ENCODE assay signal across 17 cellular contexts in genomic region chr12:126337556-126337955, GRCh38.
DNase-seq lines count a peak whose midpoint lies in the region; ATAC-seq and TF ChIP-seq lines count a peak whose summit lies in the region.
"Had no signal": no experiment of that assay in that cellular context is flagged by ENCODE, and none has a peak within 500 bp of the region (broad histone marks: within the 10 kb centered on the region; RNA-seq: fewer than 3 reads in every experiment).

No MANE protein-coding gene starts in this region.

- H3K27me3 ChIP-seq in kidney epithelial cell (ENCODE audit: control insufficient read depth, insufficient read depth, low read length): no peaks in the 10 kb centered on the region
- H3K27me3 ChIP-seq: ascending aorta, BE2C, foreskin keratinocyte had no signal

- H3K36me3 ChIP-seq in kidney epithelial cell (ENCODE audit: control insufficient read depth, insufficient read depth, low read length): no peaks in the 10 kb centered on the region
- H3K36me3 ChIP-seq: ascending aorta, BE2C had no signal

- H3K4me3 Mint-ChIP-seq in HFFc6: no peak overlapping the region
- H3K4me3 Mint-ChIP-seq in activated CD4-positive, alpha-beta memory T cell treated with anti-CD3 and anti-CD28 coated beads, Interleukin-2, amount 10 ng/mL, durations not matched to agents 7 days and 5 days: no peak overlapping the region
- no peak overlapping the region for H3K4me3 Mint-ChIP-seq in natural killer cell treated with Interleukin-12 subunit alpha and Interleukin-12 subunit beta and Interleukin-15 and Interleukin-18, amount 100 ng/mL, for 72 hours

- peak; percentile 50 for DNase-seq in AG08395 (ENCODE audit: low spot score)
- DNase-seq in HFFc6: peak; percentile 44
- DNase-seq in kidney epithelial cell (ENCODE audit: low read depth): peak; percentile 23
- DNase-seq in activated CD4-positive, alpha-beta memory T cell treated with anti-CD3 and anti-CD28 coated beads, Interleukin-2, amount 10 ng/mL, durations not matched to agents 7 days and 5 days: no peak
- DNase-seq in natural killer cell treated with Interleukin-12 subunit alpha and Interleukin-12 subunit beta and Interleukin-15 and Interleukin-18, amount 100 ng/mL, for 72 hours (ENCODE audit: low spot score): no peak
- DNase-seq: BE2C, DND-41, foreskin keratinocyte, mucosa of descending colon, NCI-H1092 treated with DMSO at 0.1 percent for 48 hours, NCI-H510A, SHP77 treated with DMSO at 0.1 percent for 48 hours had no signal

- ATAC-seq in SK-N-SH treated with all-trans-retinoic acid at 6 μM for 48 hours (peak; percentile 89), GM19455 (IDR thresholded peaks at IDR 0.05; ENCODE audit: unreplicated experiment) (no peak), HG03039 (IDR thresholded peaks at IDR 0.05; ENCODE audit: unreplicated experiment) (no peak)
- no peak for ATAC-seq in natural killer cell treated with Interleukin-12 subunit alpha and Interleukin-12 subunit beta and Interleukin-15 and Interleukin-18, amount 100 ng/mL, for 72 hours
- ATAC-seq: foreskin keratinocyte, mucosa of descending colon had no signal

- POLR2A ChIA-PET in activated CD4-positive, alpha-beta memory T cell treated with anti-CD3 and anti-CD28 coated beads, Interleukin-2, amount 10 ng/mL, durations not matched to agents 7 days and 5 days (lab: Charles Lee): no interaction called here

- H3K27ac Mint-ChIP-seq in HFFc6: peak overlapping the region; percentile 51; the same call in 1 of the 2 replicates
- no peak overlapping the region for H3K27ac Mint-ChIP-seq in activated CD4-positive, alpha-beta memory T cell treated with anti-CD3 and anti-CD28 coated beads, Interleukin-2, amount 10 ng/mL, durations not matched to agents 7 days and 5 days
- H3K27ac Mint-ChIP-seq in natural killer cell treated with Interleukin-12 subunit alpha and Interleukin-12 subunit beta and Interleukin-15 and Interleukin-18, amount 100 ng/mL, for 72 hours: no peak overlapping the region
- H3K27ac Mint-ChIP-seq: activated T-helper 2 cell treated with anti-CD3 and anti-CD28 coated beads, Interferon-gamma antibody, Interleukin-2, Interleukin-4, amounts not matched to agents 10 μg/mL and 5 μg/mL and 100 μg/mL, durations not matched to agents 14 hours and 24 hours and 36 hours had no signal

- no peaks in the 10 kb centered on the region for H3K27me3 Mint-ChIP-seq in HFFc6 (ENCODE audit: insufficient read depth)
- no peaks in the 10 kb centered on the region for H3K27me3 Mint-ChIP-seq in activated CD4-positive, alpha-beta memory T cell treated with anti-CD3 and anti-CD28 coated beads, Interleukin-2, amount 10 ng/mL, durations not matched to agents 7 days and 5 days
- no peaks in the 10 kb centered on the region for H3K27me3 Mint-ChIP-seq in natural killer cell treated with Interleukin-12 subunit alpha and Interleukin-12 subunit beta and Interleukin-15 and Interleukin-18, amount 100 ng/mL, for 72 hours

- no peaks in the 10 kb centered on the region for H3K36me3 Mint-ChIP-seq in HFFc6 (ENCODE audit: low read depth)
- no peaks in the 10 kb centered on the region for H3K36me3 Mint-ChIP-seq in activated CD4-positive, alpha-beta memory T cell treated with anti-CD3 and anti-CD28 coated beads, Interleukin-2, amount 10 ng/mL, durations not matched to agents 7 days and 5 days (ENCODE audit: low read depth)
- no peaks in the 10 kb centered on the region for H3K36me3 Mint-ChIP-seq in natural killer cell treated with Interleukin-12 subunit alpha and Interleukin-12 subunit beta and Interleukin-15 and Interleukin-18, amount 100 ng/mL, for 72 hours

- CTCF ChIA-PET in activated CD4-positive, alpha-beta memory T cell treated with anti-CD3 and anti-CD28 coated beads, Interleukin-2, amount 10 ng/mL, durations not matched to agents 7 days and 5 days (lab: Charles Lee): no interaction called here

- peaks cover 46% of the 10 kb centered on the region for H3K9me3 Mint-ChIP-seq in HFFc6
- no peaks in the 10 kb centered on the region for H3K9me3 Mint-ChIP-seq in activated CD4-positive, alpha-beta memory T cell treated with anti-CD3 and anti-CD28 coated beads, Interleukin-2, amount 10 ng/mL, durations not matched to agents 7 days and 5 days
- H3K9me3 Mint-ChIP-seq in natural killer cell treated with Interleukin-12 subunit alpha and Interleukin-12 subunit beta and Interleukin-15 and Interleukin-18, amount 100 ng/mL, for 72 hours: peaks cover 15% of the 10 kb centered on the region

- no peak overlapping the region for H3K4me3 ChIP-seq in kidney epithelial cell (ENCODE audit: low read depth, low read length)
- H3K4me3 ChIP-seq: ascending aorta, mucosa of descending colon had no signal

- TF ChIP-seq CTCF in HFFc6 (IDR thresholded peaks at IDR 0.05): no peak
- TF ChIP-seq CTCF in kidney epithelial cell (IDR thresholded peaks at IDR 0.05; ENCODE audit: insufficient read depth, low read length, poor library complexity, severe bottlenecking): no peak

- peaks cover 8% of the 10 kb centered on the region; the same call in 1 of the 2 replicates for H3K4me1 Mint-ChIP-seq in HFFc6 (ENCODE audit: low read depth)
- no peaks in the 10 kb centered on the region for H3K4me1 Mint-ChIP-seq in activated CD4-positive, alpha-beta memory T cell treated with anti-CD3 and anti-CD28 coated beads, Interleukin-2, amount 10 ng/mL, durations not matched to agents 7 days and 5 days
- H3K4me1 Mint-ChIP-seq in natural killer cell treated with Interleukin-12 subunit alpha and Interleukin-12 subunit beta and Interleukin-15 and Interleukin-18, amount 100 ng/mL, for 72 hours (ENCODE audit: low read depth in 2 of 2): no peaks in the 10 kb centered on the region

TF ChIP-seq in SK-N-SH treated with all-trans-retinoic acid at 6 μM for 48 hours, 23 proteins besides CTCF, POLR2A, EP300 and RAD21:
- TF ChIP-seq ZNF8 (CRISPR knock-in tag; IDR thresholded peaks at IDR 0.05): no peak
- TF ChIP-seq ZFP3 (CRISPR knock-in tag; IDR thresholded peaks at IDR 0.05): no peak
- TF ChIP-seq, protein P1, sequence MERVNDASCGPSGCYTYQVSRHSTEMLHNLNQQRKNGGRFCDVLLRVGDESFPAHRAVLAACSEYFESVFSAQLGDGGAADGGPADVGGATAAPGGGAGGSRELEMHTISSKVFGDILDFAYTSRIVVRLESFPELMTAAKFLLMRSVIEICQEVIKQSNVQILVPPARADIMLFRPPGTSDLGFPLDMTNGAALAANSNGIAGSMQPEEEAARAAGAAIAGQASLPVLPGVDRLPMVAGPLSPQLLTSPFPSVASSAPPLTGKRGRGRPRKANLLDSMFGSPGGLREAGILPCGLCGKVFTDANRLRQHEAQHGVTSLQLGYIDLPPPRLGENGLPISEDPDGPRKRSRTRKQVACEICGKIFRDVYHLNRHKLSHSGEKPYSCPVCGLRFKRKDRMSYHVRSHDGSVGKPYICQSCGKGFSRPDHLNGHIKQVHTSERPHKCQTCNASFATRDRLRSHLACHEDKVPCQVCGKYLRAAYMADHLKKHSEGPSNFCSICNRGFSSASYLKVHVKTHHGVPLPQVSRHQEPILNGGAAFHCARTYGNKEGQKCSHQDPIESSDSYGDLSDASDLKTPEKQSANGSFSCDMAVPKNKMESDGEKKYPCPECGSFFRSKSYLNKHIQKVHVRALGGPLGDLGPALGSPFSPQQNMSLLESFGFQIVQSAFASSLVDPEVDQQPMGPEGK (CRISPR knock-in tag; IDR thresholded peaks at IDR 0.05; ENCODE audit: borderline replicate concordance): 0 out of 2 replicates have a peak, but pooled peaks have one; percentile 16
TF ChIP-seq in SK-N-SH treated with all-trans-retinoic acid at 6 μM for 48 hours: peak in this region for 1.

Comparison
In these comparisons a context has a peak if more than half of its experiments do, and no peak if none do; other contexts are left out.
1. DNase-seq: peak in AG08395 (single experiment), HFFc6 (single experiment) and kidney epithelial cell (single experiment); none in activated CD4-positive, alpha-beta memory T cell treated with anti-CD3 and anti-CD28 coated beads, Interleukin-2, amount 10 ng/mL, durations not matched to agents 7 days and 5 days (single experiment) and natural killer cell treated with Interleukin-12 subunit alpha and Interleukin-12 subunit beta and Interleukin-15 and Interleukin-18, amount 100 ng/mL, for 72 hours (single experiment).